In the genomic region with DNA sequence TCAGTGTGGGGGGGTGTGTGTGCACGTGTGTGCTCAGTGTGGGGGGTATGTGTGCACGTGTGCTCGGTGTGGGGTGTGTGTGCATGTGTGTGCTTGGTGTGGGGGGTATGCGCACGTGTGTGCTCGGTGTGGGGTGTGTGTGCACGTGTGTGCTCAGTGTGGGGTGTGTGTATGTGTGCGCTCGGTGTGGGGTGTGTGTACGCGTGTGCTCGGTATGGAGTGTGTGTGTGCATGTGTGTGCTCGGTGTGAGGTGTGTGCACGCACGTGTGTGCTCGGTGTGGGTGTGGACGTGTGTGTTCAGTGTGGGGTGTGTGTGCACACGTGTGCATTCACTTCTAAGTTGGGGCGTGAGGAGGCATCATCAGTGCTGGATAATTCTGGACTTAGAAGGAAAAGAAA, we compare ENCODE assay signal across 1 cellular context.
TF ChIP-seq lines count a peak whose summit lies in the region.

No MANE protein-coding gene starts in this region.

TF ChIP-seq in H1, 55 proteins besides CTCF, POLR2A, EP300 and RAD21:
- TF ChIP-seq CEBPB (IDR thresholded peaks at IDR 0.05; ENCODE audit: low read depth, low read length) (no peak), SUZ12 (IDR thresholded peaks at IDR 0.05; ENCODE audit: low read length) (no peak), SP1 (IDR thresholded peaks at IDR 0.05; ENCODE audit: low read depth, low read length) (no peak), KDM5A (IDR thresholded peaks at IDR 0.05; ENCODE audit: low read length) (no peak), SP4 (IDR thresholded peaks at IDR 0.05; ENCODE audit: low read length) (no peak), HDAC6 (IDR thresholded peaks at IDR 0.05; ENCODE audit: low read depth, low read length) (no peak), BCL11A (IDR thresholded peaks at IDR 0.05; ENCODE audit: low read depth in 2 of 2, low read length in 2 of 2) (no peak), CBX8 (IDR thresholded peaks at IDR 0.05; ENCODE audit: borderline replicate concordance, low read depth, low read length) (no peak), CTBP2 (IDR thresholded peaks at IDR 0.05; ENCODE audit: borderline replicate concordance, insufficient read depth, insufficient read length, low read length) (no peak), SIRT6 (IDR thresholded peaks at IDR 0.05; ENCODE audit: low read length) (no peak), BRCA1 (IDR thresholded peaks at IDR 0.05; ENCODE audit: low read depth, low read length) (no peak), POU5F1 (IDR thresholded peaks at IDR 0.05; ENCODE audit: low read depth, low read length) (no peak), SRF (IDR thresholded peaks at IDR 0.05; ENCODE audit: low read depth, low read length) (no peak), JUN (IDR thresholded peaks at IDR 0.05; ENCODE audit: low read depth, low read length) (no peak), CBX5 (IDR thresholded peaks at IDR 0.05; ENCODE audit: low read depth, low read length) (no peak), SIX5 (IDR thresholded peaks at IDR 0.05; ENCODE audit: low read depth, low read length) (no peak), RNF2 (IDR thresholded peaks at IDR 0.05; ENCODE audit: borderline replicate concordance, low read depth, low read length, missing control alignments, poor library complexity, severe bottlenecking) (no peak), CHD2 (IDR thresholded peaks at IDR 0.05; ENCODE audit: low read length) (no peak)
- TF ChIP-seq, protein P1, sequence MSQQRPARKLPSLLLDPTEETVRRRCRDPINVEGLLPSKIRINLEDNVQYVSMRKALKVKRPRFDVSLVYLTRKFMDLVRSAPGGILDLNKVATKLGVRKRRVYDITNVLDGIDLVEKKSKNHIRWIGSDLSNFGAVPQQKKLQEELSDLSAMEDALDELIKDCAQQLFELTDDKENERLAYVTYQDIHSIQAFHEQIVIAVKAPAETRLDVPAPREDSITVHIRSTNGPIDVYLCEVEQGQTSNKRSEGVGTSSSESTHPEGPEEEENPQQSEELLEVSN (IDR thresholded peaks at IDR 0.05), result no peak
- TF ChIP-seq, protein P2, sequence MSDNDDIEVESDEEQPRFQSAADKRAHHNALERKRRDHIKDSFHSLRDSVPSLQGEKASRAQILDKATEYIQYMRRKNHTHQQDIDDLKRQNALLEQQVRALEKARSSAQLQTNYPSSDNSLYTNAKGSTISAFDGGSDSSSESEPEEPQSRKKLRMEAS (IDR thresholded peaks at IDR 0.05), result no peak
